ENCODE assay signal across 20 cellular contexts in the genomic region with DNA sequence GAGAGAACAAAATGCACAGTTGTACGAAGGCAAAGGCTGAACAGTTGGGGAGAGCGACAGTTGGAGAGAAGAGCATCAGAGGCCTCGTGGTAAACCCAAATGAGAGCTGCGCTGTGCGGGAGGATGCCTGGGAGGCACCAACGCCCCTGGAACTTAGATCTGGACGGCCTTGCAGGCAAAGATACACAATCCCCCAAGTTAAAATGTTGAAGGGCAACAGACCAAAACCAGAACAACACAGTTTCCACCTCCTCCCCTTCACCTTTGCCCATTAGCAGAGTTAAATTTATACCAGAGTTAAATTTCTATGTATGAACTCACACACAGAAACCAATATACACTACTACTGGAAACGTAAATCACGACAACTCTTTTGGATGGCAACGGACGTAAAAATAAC.
DNase-seq lines count a peak whose midpoint lies in the region; ATAC-seq, FAIRE-seq and TF ChIP-seq lines count a peak whose summit lies in the region.
"Had no signal": no experiment of that assay in that cellular context is flagged by ENCODE, and none has a peak within 500 bp of the region (broad histone marks: within the 10 kb centered on the region; RNA-seq: fewer than 3 reads in every experiment).

No MANE protein-coding gene starts in this region.

- peaks cover 9% of the 10 kb centered on the region for H3K27me3 Mint-ChIP-seq in nephron progenitor cell (ENCODE audit: low read depth, poor library complexity)
- H3K27me3 Mint-ChIP-seq: CD4-positive, alpha-beta memory T cell had no signal

- ATAC-seq in HG03342 (IDR thresholded peaks at IDR 0.05; ENCODE audit: unreplicated experiment) (no peak), HG03039 (IDR thresholded peaks at IDR 0.05; ENCODE audit: unreplicated experiment) (no peak)
- ATAC-seq: HCT116, K562 had no signal

- no peak overlapping the region for H3K27ac ChIP-seq in BLaER1

- H3K9me3 ChIP-seq in BLaER1, result no peaks in the 10 kb centered on the region
- H3K9me3 ChIP-seq: BE2C had no signal

- H3K4me2 ChIP-seq in BLaER1, result peak overlapping the region; percentile 29; the same call in 1 of the 2 replicates

- peak; percentile 24 for FAIRE-seq in GM18507 (lab: Jason Lieb, UNC)
- FAIRE-seq: HTR-8/SVneo, K562 had no signal

- no peaks in the 10 kb centered on the region for H3K27me3 ChIP-seq in BLaER1
- H3K27me3 ChIP-seq: BE2C had no signal

- H3K4me1 ChIP-seq in BLaER1, result peaks cover 34% of the 10 kb centered on the region
- H3K4me1 ChIP-seq: BE2C had no signal

- H3K27ac Mint-ChIP-seq in nephron progenitor cell, result peak overlapping the region; percentile 11
- H3K27ac Mint-ChIP-seq: CD4-positive, alpha-beta memory T cell; HFFc6 had no signal

- H3K36me3 ChIP-seq in BLaER1, result no peaks in the 10 kb centered on the region
- H3K36me3 ChIP-seq: BE2C had no signal

- H3K4me3 ChIP-seq in BLaER1, result no peak overlapping the region
- H3K4me3 ChIP-seq: K562 had no signal

- DNase-seq in GM18507 (ENCODE audit: extremely low spot score, insufficient read length, low read depth) (no peak), kidney glomerular epithelial cell (lab: John Stamatoyannopoulos, UW) (peak; percentile 46), nephron progenitor cell (peak; percentile 19), cerebellar cortex (ENCODE audit: low spot score) (no peak)
- DNase-seq: BE2C; Calu3; CD4-positive, alpha-beta memory T cell; DMS79 treated with DMSO at 0.1 percent for 48 hours; GF-D8; GOT3; H7; HFFc6; IMR-90 had no signal

- H3K9me3 Mint-ChIP-seq in nephron progenitor cell, result no peaks in the 10 kb centered on the region
- H3K9me3 Mint-ChIP-seq: CD4-positive, alpha-beta memory T cell; HFFc6 had no signal

- no peak for TF ChIP-seq CTCF in nephron progenitor cell (IDR thresholded peaks at IDR 0.05)

- peaks cover 1% of the 10 kb centered on the region for H3K36me3 Mint-ChIP-seq in nephron progenitor cell (ENCODE audit: low read depth)
- H3K36me3 Mint-ChIP-seq: CD14-positive monocyte; CD4-positive, alpha-beta memory T cell had no signal

- no peak overlapping the region for H3K4me3 Mint-ChIP-seq in nephron progenitor cell
- H3K4me3 Mint-ChIP-seq: CD14-positive monocyte; CD4-positive, alpha-beta memory T cell; HFFc6 had no signal

- H4K20me1 ChIP-seq in BLaER1, result no peaks in the 10 kb centered on the region

- no peak overlapping the region for H3K9ac ChIP-seq in BLaER1

- H3K4me1 Mint-ChIP-seq in nephron progenitor cell, result peaks cover 83% of the 10 kb centered on the region
- H3K4me1 Mint-ChIP-seq: CD14-positive monocyte had no signal

Comparison
In these comparisons a context has a peak if more than half of its experiments do, and no peak if none do; other contexts are left out.
1. DNase-seq: peak in kidney glomerular epithelial cell (single experiment) and nephron progenitor cell (single experiment); none in GM18507 (single experiment) and cerebellar cortex (single experiment).